ENCODE assay signal across 7 cellular contexts in genomic region chr13:26707122-26708006, GRCh38.
DNase-seq lines count a peak whose midpoint lies in the region; ATAC-seq and TF ChIP-seq lines count a peak whose summit lies in the region.

No MANE protein-coding gene starts in this region.

- DNase-seq in GM03348 (ENCODE audit: low spot score), result peak; percentile 79
- DNase-seq in KBM-7, result peak; percentile 76
- peak; percentile 61 for DNase-seq in NT2/D1 (ENCODE audit: low read depth, low spot score)
- DNase-seq in astrocyte of the spinal cord (ENCODE audit: low read depth, low spot score), result peak; percentile 45
- DNase-seq in hippocampal formation (lab: John Stamatoyannopoulos, UW), result peak; percentile 15 to 48
- DNase-seq in stimulated activated CD4-positive, alpha-beta T cell treated with anti-CD3 and anti-CD28 coated beads, Interleukin-4, amount 100 ng/mL, for 24 hours, result peak; percentile 22

- no peaks in the 10 kb centered on the region for H3K27me3 ChIP-seq in NT2/D1 (ENCODE audit: insufficient read depth, insufficient read length)

- peak; percentile 69 for TF ChIP-seq CTCF in astrocyte of the spinal cord (IDR thresholded peaks at IDR 0.05; ENCODE audit: low read depth, low read length)

- in situ Hi-C loops in KBM-7 (cut with MboI; ENCODE audit: low pct_unique_long_range_greater_than_20kb, low sequenced_read_pairs), result loop anchor here (25.0 kb wide), 1 partner anchor 155 kb away; no protein-coding TSS in a partner anchor
- in situ Hi-C loops in astrocyte of the spinal cord (cut with HindIII; ENCODE audit: low sequenced_read_pairs), result no loop called here

- no peak overlapping the region for H3K4me3 ChIP-seq in NT2/D1 (ENCODE audit: insufficient read length, low read depth)
- no peak overlapping the region for H3K4me3 ChIP-seq in astrocyte of the spinal cord (ENCODE audit: low read depth, low read length)

- no peaks in the 10 kb centered on the region; the same call in 1 of the 2 replicates for H3K9me3 ChIP-seq in NT2/D1 (ENCODE audit: insufficient read depth, low read length)

- no peak for ATAC-seq in HG03520 (IDR thresholded peaks at IDR 0.05; ENCODE audit: unreplicated experiment)

- H3K9ac ChIP-seq in NT2/D1 (ENCODE audit: insufficient read length, low read depth), result no peak overlapping the region

- H3K36me3 ChIP-seq in NT2/D1 (ENCODE audit: insufficient read depth, insufficient read length, low read length), result no peaks in the 10 kb centered on the region

- peaks cover 2% of the 10 kb centered on the region for H3K4me1 ChIP-seq in NT2/D1 (ENCODE audit: insufficient read depth, insufficient read length)

Comparison
In these comparisons a context has a peak if more than half of its experiments do, and no peak if none do; other contexts are left out.
1. DNase-seq: peak in every context shown above with its lines; median percentile 79 in GM03348; 76 in KBM-7; 61 in NT2/D1; 45 in astrocyte of the spinal cord; 32 in hippocampal formation; 22 in stimulated activated CD4-positive, alpha-beta T cell treated with anti-CD3 and anti-CD28 coated beads, Interleukin-4, amount 100 ng/mL, for 24 hours.